Comparison of ENCODE assay signal across 7 cellular contexts in the genomic region with DNA sequence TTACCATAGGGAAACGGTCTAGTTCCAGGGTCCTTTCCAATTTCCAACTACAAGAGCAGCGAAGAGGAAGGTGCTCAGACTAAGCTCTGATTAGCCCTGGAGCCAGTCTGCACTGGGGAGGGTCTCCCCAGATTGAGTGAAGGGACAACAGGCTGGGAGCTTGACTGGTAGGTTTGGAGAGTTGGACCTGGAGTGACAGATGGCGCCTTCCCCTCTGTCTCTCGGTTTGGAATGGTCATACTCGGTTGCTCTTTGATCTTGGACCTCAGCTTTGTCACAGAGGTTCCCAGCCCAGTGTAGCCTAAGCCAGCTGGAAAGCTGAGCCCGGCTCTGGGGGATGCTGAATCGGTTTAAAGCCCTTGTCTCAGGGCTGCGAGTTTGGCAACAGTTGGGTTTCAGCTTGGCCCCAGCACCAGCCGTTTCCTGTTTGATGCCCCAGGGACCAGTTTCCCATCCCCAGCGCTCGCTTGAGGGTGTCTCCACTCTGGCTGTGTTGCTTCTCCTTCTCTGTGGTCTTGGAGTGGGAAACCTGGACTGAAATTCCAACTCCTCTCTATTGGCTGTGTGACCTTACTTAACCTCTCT. TPM values are rescaled to one million over a fixed set of nuclear protein-coding genes. Genes with fewer than 3 reads are reported as not detected.
A peak's percentile ranks its signal among the peaks of the same experiment; 100 is the strongest.
DNase-seq lines count a peak whose midpoint lies in the region; ATAC-seq and TF ChIP-seq lines count a peak whose summit lies in the region.

No MANE protein-coding gene starts in this region.

- TF ChIP-seq POLR2A in prostate gland (IDR thresholded peaks at IDR 0.05): no peak

- peaks cover 2% of the 10 kb centered on the region for H3K36me3 Mint-ChIP-seq in activated naive CD8-positive, alpha-beta T cell

- peaks cover 71% of the 10 kb centered on the region for H3K4me1 ChIP-seq in left ventricle myocardium inferior
- H3K4me1 ChIP-seq in prostate gland (replicated peaks): no peaks in the 10 kb centered on the region

- H3K27ac ChIP-seq in left ventricle myocardium inferior (replicated peaks) (peak overlapping the region; percentile 98), prostate gland (peak overlapping the region; percentile 69)

- DNase-seq in GM06990 (ENCODE audit: extremely low read depth, insufficient read length) (peak; percentile 47), NAMALWA (ENCODE audit: low spot score) (peak; percentile 63), left ventricle myocardium inferior (peak; percentile 73), prostate gland (ENCODE audit: low spot score) (no peak), A172 (ENCODE audit: low spot score) (no peak)

- H3K4me3 ChIP-seq in GM06990 (replicated peaks; ENCODE audit: low read depth, low read length) (peak overlapping the region; percentile 87), left ventricle myocardium inferior (peak overlapping the region; percentile 80), prostate gland (peak overlapping the region; percentile 91 to 98)

- H3K27ac Mint-ChIP-seq in activated naive CD8-positive, alpha-beta T cell: peak overlapping the region; percentile 72

- WGBS in prostate gland: 14% methylated on average over 11 of the region's 11 CpGs

- intact Hi-C loops in left ventricle myocardium inferior (cut with micrococcal nuclease): loop anchor here (10.0 kb wide), 1 partner anchor 80 kb away; the partner anchor contains the start of gene TRAK1
- intact Hi-C loops in prostate gland (cut with DNase I): loop anchor here (2.0 to 10.0 kb wide), 3 partner anchors 54 to 120 kb away; no protein-coding TSS in a partner anchor

- no peaks in the 10 kb centered on the region for H3K9me3 Mint-ChIP-seq in activated naive CD8-positive, alpha-beta T cell (ENCODE audit: low read depth)

- ATAC-seq in HG02588 (IDR thresholded peaks at IDR 0.05; ENCODE audit: unreplicated experiment): no peak

- H3K9me3 ChIP-seq in left ventricle myocardium inferior (replicated peaks) (no peaks in the 10 kb centered on the region), prostate gland (no peaks in the 10 kb centered on the region)

- H3K27me3 ChIP-seq in GM06990 (replicated peaks; ENCODE audit: control insufficient read depth, insufficient read depth, low read length): no peaks in the 10 kb centered on the region
- H3K27me3 ChIP-seq in left ventricle myocardium inferior (ENCODE audit: low read depth): no peaks in the 10 kb centered on the region
- H3K27me3 ChIP-seq in prostate gland (replicated peaks; ENCODE audit: insufficient read depth): no peaks in the 10 kb centered on the region

- H3K4me3 Mint-ChIP-seq in activated naive CD8-positive, alpha-beta T cell: peak overlapping the region; percentile 92

- H3K36me3 ChIP-seq in GM06990 (ENCODE audit: control insufficient read depth, insufficient read depth, low read length) (no peaks in the 10 kb centered on the region; the same call in 1 of the 2 replicates), left ventricle myocardium inferior (no peaks in the 10 kb centered on the region), prostate gland (no peaks in the 10 kb centered on the region)

- TF ChIP-seq CTCF in GM06990 (IDR thresholded peaks at IDR 0.05; ENCODE audit: insufficient read depth, low read length, poor library complexity, severe bottlenecking) (no peak), left ventricle myocardium inferior (IDR thresholded peaks at IDR 0.05; ENCODE audit: borderline replicate concordance) (no peak), prostate gland (IDR thresholded peaks at IDR 0.05) (no peak)

- H3K4me1 Mint-ChIP-seq in activated naive CD8-positive, alpha-beta T cell (ENCODE audit: low read depth): peaks cover 61% of the 10 kb centered on the region

- no peaks in the 10 kb centered on the region for H3K27me3 Mint-ChIP-seq in activated naive CD8-positive, alpha-beta T cell

RNA-seq across cellular contexts. Expression of gene ULK4, which starts 53.1 kb away (rescaled TPM):
- total RNA-seq in left ventricle myocardium inferior (1.8 TPM), prostate gland (10 to 100 TPM; 23.1 to 33.7 TPM)
- total RNA-seq in A172 (2014; rRNA removed; shearing (Covaris generic)): 2.0 and 9.6 TPM in 2 replicates

Comparison
In these comparisons a context has a peak if more than half of its experiments do, and no peak if none do; other contexts are left out.
1. DNase-seq: peak in GM06990 (single experiment), NAMALWA (single experiment) and left ventricle myocardium inferior (single experiment); none in prostate gland (single experiment) and A172 (single experiment).
2. Peak in every context shown above with its lines, with median percentiles within 50 percentile points of each other: H3K4me3 ChIP-seq.